Comparison of ENCODE assay signal across 8 cellular contexts in the genomic region with DNA sequence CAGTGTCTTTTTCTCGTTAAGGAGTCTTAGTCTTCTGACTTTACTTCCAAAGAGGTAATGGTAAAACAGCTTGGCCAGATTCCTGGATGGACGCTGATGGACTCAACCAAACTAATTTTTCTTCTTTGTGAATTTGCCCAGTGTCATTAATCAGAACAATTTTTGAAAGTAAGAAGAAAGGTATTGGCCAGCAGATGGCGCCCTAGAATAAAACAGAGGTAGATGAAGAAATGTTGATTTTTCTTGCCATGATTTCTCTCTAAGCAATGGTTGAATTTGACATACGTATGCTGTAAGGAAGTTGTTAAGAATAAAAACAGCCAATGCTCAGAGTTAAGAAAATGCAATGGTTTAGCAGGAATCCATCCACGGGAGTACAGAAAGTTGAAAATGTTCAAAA.
DNase-seq lines count a peak whose midpoint lies in the region; ATAC-seq and TF ChIP-seq lines count a peak whose summit lies in the region.

No MANE protein-coding gene starts in this region.

- intact Hi-C loops in sciatic nerve (cut with DNase I), result no loop called here

- TF ChIP-seq CTCF in GM23338 (conservative IDR thresholded peaks at IDR 0.05; ENCODE audit: low read depth in 2 of 2) (peak; percentile 59 to 82), foreskin fibroblast (IDR thresholded peaks at IDR 0.05; ENCODE audit: low read depth, low read length) (peak; percentile 29)

- H3K36me3 ChIP-seq in GM23338 (ENCODE audit: insufficient read depth), result 0 out of 2 replicates have a peak, but pooled peaks cover 2% of the 10 kb centered on the region

- H3K4me3 ChIP-seq in GM23338 (no peak overlapping the region), foreskin fibroblast (ENCODE audit: low read depth in 1 of 2, low read length in 2 of 2) (no peak overlapping the region)

- no peak overlapping the region for H3K4me3 Mint-ChIP-seq in GM23338

- no peaks in the 10 kb centered on the region for H3K79me2 ChIP-seq in GM23338 (replicated peaks; ENCODE audit: insufficient read depth)

- H3K9me2 ChIP-seq in GM23338 (ENCODE audit: insufficient read depth), result no peaks in the 10 kb centered on the region

- DNase-seq in Ammon's horn (ENCODE audit: low spot score) (peak; percentile 34), GM23338 (ENCODE audit: low spot score) (peak; percentile 88), NCI-H526 (lab: John Stamatoyannopoulos, UW) (peak; percentile 9 to 70), activated T-cell treated with anti-CD3 and anti-CD28 coated beads for 1 hour (ENCODE audit: low read depth) (peak; percentile 63), foreskin fibroblast (peak; percentile 2 to 40), sciatic nerve (ENCODE audit: low spot score) (peak; percentile 61), islet precursor cell (no peak)

- H2AFZ ChIP-seq in GM23338, result no peak overlapping the region

- no peak; the same call in 2 of the 3 replicates for ATAC-seq in GM23338
- no peak for ATAC-seq in sciatic nerve
- no peak for ATAC-seq in HG03354 (IDR thresholded peaks at IDR 0.05; ENCODE audit: poor library complexity, severe bottlenecking, unreplicated experiment)

- no peak overlapping the region for H3K27ac ChIP-seq in GM23338 (ENCODE audit: low read depth)

- H3K27me3 ChIP-seq in GM23338 (ENCODE audit: insufficient read depth), result no peaks in the 10 kb centered on the region

- H3F3A ChIP-seq in GM23338 (replicated peaks; ENCODE audit: low read depth), result no peaks in the 10 kb centered on the region

- H3K4me1 ChIP-seq in GM23338 (ENCODE audit: insufficient read depth), result no peaks in the 10 kb centered on the region

- H3K27me3 Mint-ChIP-seq in GM23338 (ENCODE audit: insufficient read depth, low read depth, poor library complexity), result no peaks in the 10 kb centered on the region

- H3K27ac Mint-ChIP-seq in GM23338, result no peak overlapping the region

- H3K9me3 Mint-ChIP-seq in GM23338, result peaks cover 12% of the 10 kb centered on the region

- peaks cover 16% of the 10 kb centered on the region for H3K4me1 Mint-ChIP-seq in GM23338

- no peaks in the 10 kb centered on the region; the same call in 2 of the 3 replicates for H3K36me3 Mint-ChIP-seq in GM23338 (ENCODE audit: low read depth)

- H3K4me2 ChIP-seq in GM23338, result no peak overlapping the region

- no peaks in the 10 kb centered on the region for H4K20me1 ChIP-seq in GM23338 (replicated peaks; ENCODE audit: insufficient read depth)

TF ChIP-seq in GM23338, 12 proteins besides CTCF, POLR2A, EP300 and RAD21:
- TF ChIP-seq POLR2AphosphoS5 (IDR thresholded peaks at IDR 0.05; ENCODE audit: low read depth) (no peak), EZH2 (IDR thresholded peaks at IDR 0.05; ENCODE audit: low read depth, unreplicated experiment) (no peak)
